25 cellular contexts compared by ENCODE assay signal in the genomic region with DNA sequence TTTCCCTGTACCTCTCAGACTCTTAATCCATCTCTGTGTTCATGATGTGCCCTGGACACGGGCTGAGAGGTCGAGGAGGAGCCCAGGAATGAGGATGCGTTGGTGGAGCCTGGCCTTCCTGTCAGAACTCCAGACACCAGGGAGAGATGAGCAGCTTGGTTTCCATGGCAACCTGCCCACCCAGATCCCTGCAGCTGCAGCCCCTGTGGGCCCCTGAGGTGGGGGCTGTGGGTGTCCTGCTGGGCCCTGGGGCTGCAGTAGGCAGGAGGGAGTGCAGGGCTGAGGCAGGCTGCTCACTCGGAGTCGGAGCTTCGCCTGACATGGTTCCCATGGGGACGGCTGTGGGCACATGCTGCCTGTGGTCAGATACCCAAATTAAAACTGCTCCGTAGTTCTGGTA. TPM values are rescaled to one million over a fixed set of nuclear protein-coding genes. Genes with fewer than 3 reads are reported as not detected.
"Had no signal": no experiment of that assay in that cellular context is flagged by ENCODE, and none has a peak within 500 bp of the region (broad histone marks: within the 10 kb centered on the region; RNA-seq: fewer than 3 reads in every experiment).

No MANE protein-coding gene starts in this region.

- H3K9me3 ChIP-seq: colonic mucosa, esophagus squamous epithelium, gastrocnemius medialis, sigmoid colon, thoracic aorta had no signal

- DNase-seq: activated CD4-positive, alpha-beta T cell treated with anti-CD3 and anti-CD28 coated beads for 1 hour; activated CD8-positive, alpha-beta memory T cell treated with anti-CD3 and anti-CD28 coated beads for 24 hours; activated CD8-positive, alpha-beta memory T cell treated with anti-CD3 and anti-CD28 coated beads, Interleukin-2, amount 50 U/mL, for 4 hours; activated naive CD8-positive, alpha-beta T cell treated with anti-CD3 and anti-CD28 coated beads, Interleukin-2, amount 10 ng/mL, durations not matched to agents 7 days and 5 days; activated T-cell treated with anti-CD3 and anti-CD28 coated beads, Interleukin-2, amount 50 U/mL, for 24 hours; amniotic stem cell; colonic mucosa; dorsolateral prefrontal cortex; esophagus squamous epithelium; gastrocnemius medialis; head of caudate nucleus; islet precursor cell; left cardiac atrium; nucleus accumbens; sigmoid colon; stimulated activated CD4-positive, alpha-beta T cell treated with anti-CD3 and anti-CD28 coated beads, Interleukin-4, amount 100 ng/mL, for 1 hour; stimulated activated naive CD4-positive, alpha-beta T cell treated with Interleukin-2 at 50 U/mL for 16 hours; T-helper 1 cell had no signal

- H3K4me1 Mint-ChIP-seq: activated naive CD8-positive, alpha-beta T cell treated with anti-CD3 and anti-CD28 coated beads, Interleukin-2, amount 10 ng/mL, durations not matched to agents 7 days and 5 days; activated T-helper 17 cell treated with anti-CD3 and anti-CD28 coated beads, Interleukin-2, amount 50 U/mL, for 72 hours; memory B cell; nephron had no signal

- H3K9me3 Mint-ChIP-seq: activated naive CD8-positive, alpha-beta T cell treated with anti-CD3 and anti-CD28 coated beads, Interleukin-2, amount 10 ng/mL, durations not matched to agents 7 days and 5 days; activated T-cell treated with anti-CD3 and anti-CD28 coated beads, Interleukin-2, amount 50 U/mL, for 24 hours; activated T-helper 17 cell treated with anti-CD3 and anti-CD28 coated beads, Interleukin-2, amount 50 U/mL, for 72 hours; memory B cell; nephron; type B pancreatic cell had no signal

- H3K27me3 ChIP-seq: colonic mucosa, esophagus squamous epithelium, gastrocnemius medialis, sigmoid colon had no signal

- H3K27ac ChIP-seq: colonic mucosa, dorsolateral prefrontal cortex, esophagus squamous epithelium, gastrocnemius medialis, sigmoid colon, thoracic aorta had no signal

- H3K36me3 Mint-ChIP-seq: activated naive CD8-positive, alpha-beta T cell treated with anti-CD3 and anti-CD28 coated beads, Interleukin-2, amount 10 ng/mL, durations not matched to agents 7 days and 5 days; memory B cell; type B pancreatic cell had no signal

- H3K36me3 ChIP-seq: colonic mucosa, esophagus squamous epithelium, gastrocnemius medialis, sigmoid colon, thoracic aorta had no signal

- ATAC-seq: activated T-helper 17 cell treated with anti-CD3 and anti-CD28 coated beads, Interleukin-2, amount 50 U/mL, for 72 hours; gastrocnemius medialis; left cardiac atrium had no signal

- H3K4me3 ChIP-seq: colonic mucosa, dorsolateral prefrontal cortex, esophagus squamous epithelium, gastrocnemius medialis, sigmoid colon, thoracic aorta had no signal

- H3K4me1 ChIP-seq: colonic mucosa, esophagus squamous epithelium, gastrocnemius medialis, sigmoid colon had no signal

- H3K27ac Mint-ChIP-seq: activated naive CD8-positive, alpha-beta T cell treated with anti-CD3 and anti-CD28 coated beads, Interleukin-2, amount 10 ng/mL, durations not matched to agents 7 days and 5 days; activated T-cell treated with anti-CD3 and anti-CD28 coated beads, Interleukin-2, amount 50 U/mL, for 24 hours; activated T-helper 17 cell treated with anti-CD3 and anti-CD28 coated beads, Interleukin-2, amount 50 U/mL, for 72 hours; memory B cell; nephron; type B pancreatic cell had no signal

- H3K4me3 Mint-ChIP-seq: activated naive CD8-positive, alpha-beta T cell treated with anti-CD3 and anti-CD28 coated beads, Interleukin-2, amount 10 ng/mL, durations not matched to agents 7 days and 5 days; activated T-cell treated with anti-CD3 and anti-CD28 coated beads, Interleukin-2, amount 50 U/mL, for 24 hours; activated T-helper 17 cell treated with anti-CD3 and anti-CD28 coated beads, Interleukin-2, amount 50 U/mL, for 72 hours; memory B cell; nephron; type B pancreatic cell had no signal

RNA-seq across cellular contexts. Expression of gene SCN10A, which starts 7.7 kb away (rescaled TPM):
- total RNA-seq: activated naive CD8-positive, alpha-beta T cell treated with anti-CD3 and anti-CD28 coated beads, Interleukin-2, amount 10 ng/mL, durations not matched to agents 7 days and 5 days; activated T-helper 17 cell treated with anti-CD3 and anti-CD28 coated beads, Interleukin-2, amount 50 U/mL, for 72 hours; bronchial epithelial cell; colonic mucosa; esophagus squamous epithelium; gastrocnemius medialis; lower leg skin; sigmoid colon; thoracic aorta had no signal
- polyA plus RNA-seq: sigmoid colon had no signal
